ENCODE assay signal across 1 cellular context in the genomic region with DNA sequence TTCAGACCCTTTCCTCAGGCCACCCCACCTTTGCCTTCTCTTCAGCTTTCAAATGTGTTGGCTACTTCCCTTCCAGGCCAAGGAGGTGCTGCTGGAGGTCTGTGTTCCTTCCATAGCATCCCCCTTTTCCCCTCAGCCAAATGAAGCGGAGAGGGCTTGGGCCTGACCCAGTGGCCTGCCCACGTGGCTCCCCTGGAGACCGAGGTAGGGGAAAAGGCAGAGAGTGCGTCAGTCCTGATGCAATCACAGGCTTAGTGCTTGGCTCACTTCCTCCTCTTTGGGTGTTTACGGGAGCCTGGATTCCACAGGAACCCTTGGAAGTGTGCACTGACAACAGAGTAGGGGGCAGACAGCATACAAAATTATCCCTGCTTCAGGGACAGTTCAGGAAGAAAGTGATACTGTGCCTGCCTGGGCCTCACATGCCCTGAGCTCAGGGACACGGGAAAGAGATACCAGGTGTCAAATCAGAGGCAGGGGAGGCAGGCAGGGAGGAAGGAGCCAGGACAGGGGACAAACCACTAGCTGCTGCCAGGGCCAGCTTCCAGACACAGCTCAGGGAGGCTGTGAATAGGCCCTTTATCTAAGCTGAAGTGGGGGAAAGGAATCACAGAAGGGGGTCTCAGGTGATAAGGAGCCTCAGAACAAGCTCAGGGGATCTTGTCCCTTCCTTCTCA.
A peak's percentile ranks its signal among the peaks of the same experiment; 100 is the strongest.
TF ChIP-seq lines count a peak whose summit lies in the region.

No MANE protein-coding gene starts in this region.

TF ChIP-seq in K562, 482 proteins besides CTCF, POLR2A, EP300 and RAD21 (continued from another document and continues in another):
- TF ChIP-seq, protein P1, sequence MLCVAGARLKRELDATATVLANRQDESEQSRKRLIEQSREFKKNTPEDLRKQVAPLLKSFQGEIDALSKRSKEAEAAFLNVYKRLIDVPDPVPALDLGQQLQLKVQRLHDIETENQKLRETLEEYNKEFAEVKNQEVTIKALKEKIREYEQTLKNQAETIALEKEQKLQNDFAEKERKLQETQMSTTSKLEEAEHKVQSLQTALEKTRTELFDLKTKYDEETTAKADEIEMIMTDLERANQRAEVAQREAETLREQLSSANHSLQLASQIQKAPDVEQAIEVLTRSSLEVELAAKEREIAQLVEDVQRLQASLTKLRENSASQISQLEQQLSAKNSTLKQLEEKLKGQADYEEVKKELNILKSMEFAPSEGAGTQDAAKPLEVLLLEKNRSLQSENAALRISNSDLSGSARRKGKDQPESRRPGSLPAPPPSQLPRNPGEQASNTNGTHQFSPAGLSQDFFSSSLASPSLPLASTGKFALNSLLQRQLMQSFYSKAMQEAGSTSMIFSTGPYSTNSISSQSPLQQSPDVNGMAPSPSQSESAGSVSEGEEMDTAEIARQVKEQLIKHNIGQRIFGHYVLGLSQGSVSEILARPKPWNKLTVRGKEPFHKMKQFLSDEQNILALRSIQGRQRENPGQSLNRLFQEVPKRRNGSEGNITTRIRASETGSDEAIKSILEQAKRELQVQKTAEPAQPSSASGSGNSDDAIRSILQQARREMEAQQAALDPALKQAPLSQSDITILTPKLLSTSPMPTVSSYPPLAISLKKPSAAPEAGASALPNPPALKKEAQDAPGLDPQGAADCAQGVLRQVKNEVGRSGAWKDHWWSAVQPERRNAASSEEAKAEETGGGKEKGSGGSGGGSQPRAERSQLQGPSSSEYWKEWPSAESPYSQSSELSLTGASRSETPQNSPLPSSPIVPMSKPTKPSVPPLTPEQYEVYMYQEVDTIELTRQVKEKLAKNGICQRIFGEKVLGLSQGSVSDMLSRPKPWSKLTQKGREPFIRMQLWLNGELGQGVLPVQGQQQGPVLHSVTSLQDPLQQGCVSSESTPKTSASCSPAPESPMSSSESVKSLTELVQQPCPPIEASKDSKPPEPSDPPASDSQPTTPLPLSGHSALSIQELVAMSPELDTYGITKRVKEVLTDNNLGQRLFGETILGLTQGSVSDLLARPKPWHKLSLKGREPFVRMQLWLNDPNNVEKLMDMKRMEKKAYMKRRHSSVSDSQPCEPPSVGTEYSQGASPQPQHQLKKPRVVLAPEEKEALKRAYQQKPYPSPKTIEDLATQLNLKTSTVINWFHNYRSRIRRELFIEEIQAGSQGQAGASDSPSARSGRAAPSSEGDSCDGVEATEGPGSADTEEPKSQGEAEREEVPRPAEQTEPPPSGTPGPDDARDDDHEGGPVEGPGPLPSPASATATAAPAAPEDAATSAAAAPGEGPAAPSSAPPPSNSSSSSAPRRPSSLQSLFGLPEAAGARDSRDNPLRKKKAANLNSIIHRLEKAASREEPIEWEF (CRISPR knock-in tag; IDR thresholded peaks at IDR 0.05) = peak; percentile 80; the same call in 1 of the 2 replicates
- TF ChIP-seq, protein P2, sequence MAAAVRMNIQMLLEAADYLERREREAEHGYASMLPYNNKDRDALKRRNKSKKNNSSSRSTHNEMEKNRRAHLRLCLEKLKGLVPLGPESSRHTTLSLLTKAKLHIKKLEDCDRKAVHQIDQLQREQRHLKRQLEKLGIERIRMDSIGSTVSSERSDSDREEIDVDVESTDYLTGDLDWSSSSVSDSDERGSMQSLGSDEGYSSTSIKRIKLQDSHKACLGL (CRISPR knock-in tag; IDR thresholded peaks at IDR 0.05; ENCODE audit: borderline replicate concordance, poor library complexity, severe bottlenecking) = peak; percentile 66
- no peak for TF ChIP-seq TSC22D4 (tag; IDR thresholded peaks at IDR 0.05)
- no peak for TF ChIP-seq XRCC4 (IDR thresholded peaks at IDR 0.05; ENCODE audit: extremely low read depth, insufficient read depth, insufficient read length)
- TF ChIP-seq TGIF2 (CRISPR knock-in tag; IDR thresholded peaks at IDR 0.05) = no peak
- no peak for TF ChIP-seq MIER1 (IDR thresholded peaks at IDR 0.05; ENCODE audit: low read depth)
- TF ChIP-seq, protein P3, sequence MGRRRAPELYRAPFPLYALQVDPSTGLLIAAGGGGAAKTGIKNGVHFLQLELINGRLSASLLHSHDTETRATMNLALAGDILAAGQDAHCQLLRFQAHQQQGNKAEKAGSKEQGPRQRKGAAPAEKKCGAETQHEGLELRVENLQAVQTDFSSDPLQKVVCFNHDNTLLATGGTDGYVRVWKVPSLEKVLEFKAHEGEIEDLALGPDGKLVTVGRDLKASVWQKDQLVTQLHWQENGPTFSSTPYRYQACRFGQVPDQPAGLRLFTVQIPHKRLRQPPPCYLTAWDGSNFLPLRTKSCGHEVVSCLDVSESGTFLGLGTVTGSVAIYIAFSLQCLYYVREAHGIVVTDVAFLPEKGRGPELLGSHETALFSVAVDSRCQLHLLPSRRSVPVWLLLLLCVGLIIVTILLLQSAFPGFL (CRISPR knock-in tag; IDR thresholded peaks at IDR 0.05) = no peak
- TF ChIP-seq, protein P4, sequence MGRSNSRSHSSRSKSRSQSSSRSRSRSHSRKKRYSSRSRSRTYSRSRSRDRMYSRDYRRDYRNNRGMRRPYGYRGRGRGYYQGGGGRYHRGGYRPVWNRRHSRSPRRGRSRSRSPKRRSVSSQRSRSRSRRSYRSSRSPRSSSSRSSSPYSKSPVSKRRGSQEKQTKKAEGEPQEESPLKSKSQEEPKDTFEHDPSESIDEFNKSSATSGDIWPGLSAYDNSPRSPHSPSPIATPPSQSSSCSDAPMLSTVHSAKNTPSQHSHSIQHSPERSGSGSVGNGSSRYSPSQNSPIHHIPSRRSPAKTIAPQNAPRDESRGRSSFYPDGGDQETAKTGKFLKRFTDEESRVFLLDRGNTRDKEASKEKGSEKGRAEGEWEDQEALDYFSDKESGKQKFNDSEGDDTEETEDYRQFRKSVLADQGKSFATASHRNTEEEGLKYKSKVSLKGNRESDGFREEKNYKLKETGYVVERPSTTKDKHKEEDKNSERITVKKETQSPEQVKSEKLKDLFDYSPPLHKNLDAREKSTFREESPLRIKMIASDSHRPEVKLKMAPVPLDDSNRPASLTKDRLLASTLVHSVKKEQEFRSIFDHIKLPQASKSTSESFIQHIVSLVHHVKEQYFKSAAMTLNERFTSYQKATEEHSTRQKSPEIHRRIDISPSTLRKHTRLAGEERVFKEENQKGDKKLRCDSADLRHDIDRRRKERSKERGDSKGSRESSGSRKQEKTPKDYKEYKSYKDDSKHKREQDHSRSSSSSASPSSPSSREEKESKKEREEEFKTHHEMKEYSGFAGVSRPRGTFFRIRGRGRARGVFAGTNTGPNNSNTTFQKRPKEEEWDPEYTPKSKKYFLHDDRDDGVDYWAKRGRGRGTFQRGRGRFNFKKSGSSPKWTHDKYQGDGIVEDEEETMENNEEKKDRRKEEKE (IDR thresholded peaks at IDR 0.05; ENCODE audit: borderline replicate concordance in 1 of 2, control insufficient read depth in 1 of 2, low read depth in 2 of 2, low read length in 1 of 2) = no peak
- no peak for TF ChIP-seq CCNT2 (IDR thresholded peaks at IDR 0.05; ENCODE audit: borderline replicate concordance, extremely low read depth, insufficient read length, low read depth, low read length)
- TF ChIP-seq GABPA (tag; conservative IDR thresholded peaks at IDR 0.05; ENCODE audit: low read depth) = peak; percentile 66
- no peak for TF ChIP-seq KHSRP (IDR thresholded peaks at IDR 0.05)
- TF ChIP-seq, protein P5, sequence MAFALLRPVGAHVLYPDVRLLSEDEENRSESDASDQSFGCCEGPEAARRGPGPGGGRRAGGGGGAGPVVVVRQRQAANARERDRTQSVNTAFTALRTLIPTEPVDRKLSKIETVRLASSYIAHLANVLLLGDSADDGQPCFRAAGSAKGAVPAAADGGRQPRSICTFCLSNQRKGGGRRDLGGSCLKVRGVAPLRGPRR (CRISPR knock-in tag; IDR thresholded peaks at IDR 0.05) = 0 out of 2 replicates have a peak, but pooled peaks have one; percentile 8
- TF ChIP-seq, protein P6, sequence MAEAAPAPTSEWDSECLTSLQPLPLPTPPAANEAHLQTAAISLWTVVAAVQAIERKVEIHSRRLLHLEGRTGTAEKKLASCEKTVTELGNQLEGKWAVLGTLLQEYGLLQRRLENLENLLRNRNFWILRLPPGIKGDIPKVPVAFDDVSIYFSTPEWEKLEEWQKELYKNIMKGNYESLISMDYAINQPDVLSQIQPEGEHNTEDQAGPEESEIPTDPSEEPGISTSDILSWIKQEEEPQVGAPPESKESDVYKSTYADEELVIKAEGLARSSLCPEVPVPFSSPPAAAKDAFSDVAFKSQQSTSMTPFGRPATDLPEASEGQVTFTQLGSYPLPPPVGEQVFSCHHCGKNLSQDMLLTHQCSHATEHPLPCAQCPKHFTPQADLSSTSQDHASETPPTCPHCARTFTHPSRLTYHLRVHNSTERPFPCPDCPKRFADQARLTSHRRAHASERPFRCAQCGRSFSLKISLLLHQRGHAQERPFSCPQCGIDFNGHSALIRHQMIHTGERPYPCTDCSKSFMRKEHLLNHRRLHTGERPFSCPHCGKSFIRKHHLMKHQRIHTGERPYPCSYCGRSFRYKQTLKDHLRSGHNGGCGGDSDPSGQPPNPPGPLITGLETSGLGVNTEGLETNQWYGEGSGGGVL (CRISPR knock-in tag; IDR thresholded peaks at IDR 0.05) = no peak
- no peak for TF ChIP-seq RBM39 (optimal IDR thresholded peaks at IDR 0.05; ENCODE audit: low read depth, low read length)
- no peak for TF ChIP-seq CBFA2T2 (conservative IDR thresholded peaks at IDR 0.05)
- TF ChIP-seq NR3C1 (CRISPR knock-in tag; IDR thresholded peaks at IDR 0.05) = no peak
- TF ChIP-seq, protein P7, sequence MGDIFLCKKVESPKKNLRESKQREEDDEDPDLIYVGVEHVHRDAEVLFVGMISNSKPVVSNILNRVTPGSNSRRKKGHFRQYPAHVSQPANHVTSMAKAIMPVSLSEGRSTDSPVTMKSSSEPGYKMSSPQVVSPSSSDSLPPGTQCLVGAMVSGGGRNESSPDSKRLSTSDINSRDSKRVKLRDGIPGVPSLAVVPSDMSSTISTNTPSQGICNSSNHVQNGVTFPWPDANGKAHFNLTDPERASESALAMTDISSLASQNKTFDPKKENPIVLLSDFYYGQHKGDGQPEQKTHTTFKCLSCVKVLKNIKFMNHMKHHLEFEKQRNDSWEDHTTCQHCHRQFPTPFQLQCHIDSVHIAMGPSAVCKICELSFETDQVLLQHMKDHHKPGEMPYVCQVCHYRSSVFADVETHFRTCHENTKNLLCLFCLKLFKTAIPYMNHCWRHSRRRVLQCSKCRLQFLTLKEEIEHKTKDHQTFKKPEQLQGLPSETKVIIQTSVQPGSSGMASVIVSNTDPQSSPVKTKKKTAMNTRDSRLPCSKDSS (IDR thresholded peaks at IDR 0.05; ENCODE audit: low read depth, partially characterized antibody) = no peak
- no peak for TF ChIP-seq SMC3 (conservative IDR thresholded peaks at IDR 0.05; ENCODE audit: insufficient read depth, low read depth, low read length)
- no peak for TF ChIP-seq HDAC3 (IDR thresholded peaks at IDR 0.05; ENCODE audit: borderline replicate concordance, partially characterized antibody)
- TF ChIP-seq ZNF444 (CRISPR knock-in tag; IDR thresholded peaks at IDR 0.05) = 0 out of 2 replicates have a peak, but pooled peaks have one; percentile 3
- TF ChIP-seq GABPB1 (CRISPR knock-in tag; IDR thresholded peaks at IDR 0.05) = no peak
- TF ChIP-seq CCAR2 (IDR thresholded peaks at IDR 0.05; ENCODE audit: low read depth, low read length) = no peak
- TF ChIP-seq ESRRB (CRISPR knock-in tag; IDR thresholded peaks at IDR 0.05; ENCODE audit: borderline replicate concordance) = no peak
- TF ChIP-seq TRIM24 (IDR thresholded peaks at IDR 0.05) = peak in 1 of 2 experiments; percentile 39; a peak in 1 of 4 replicates
- TF ChIP-seq, protein P8, sequence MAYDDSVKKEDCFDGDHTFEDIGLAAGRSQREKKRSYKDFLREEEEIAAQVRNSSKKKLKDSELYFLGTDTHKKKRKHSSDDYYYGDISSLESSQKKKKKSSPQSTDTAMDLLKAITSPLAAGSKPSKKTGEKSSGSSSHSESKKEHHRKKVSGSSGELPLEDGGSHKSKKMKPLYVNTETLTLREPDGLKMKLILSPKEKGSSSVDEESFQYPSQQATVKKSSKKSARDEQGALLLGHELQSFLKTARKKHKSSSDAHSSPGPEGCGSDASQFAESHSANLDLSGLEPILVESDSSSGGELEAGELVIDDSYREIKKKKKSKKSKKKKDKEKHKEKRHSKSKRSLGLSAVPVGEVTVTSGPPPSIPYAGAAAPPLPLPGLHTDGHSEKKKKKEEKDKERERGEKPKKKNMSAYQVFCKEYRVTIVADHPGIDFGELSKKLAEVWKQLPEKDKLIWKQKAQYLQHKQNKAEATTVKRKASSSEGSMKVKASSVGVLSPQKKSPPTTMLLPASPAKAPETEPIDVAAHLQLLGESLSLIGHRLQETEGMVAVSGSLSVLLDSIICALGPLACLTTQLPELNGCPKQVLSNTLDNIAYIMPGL (CRISPR knock-in tag; IDR thresholded peaks at IDR 0.05) = no peak
- no peak for TF ChIP-seq NR1H2 (CRISPR knock-in tag; IDR thresholded peaks at IDR 0.05)
- TF ChIP-seq, protein P9, sequence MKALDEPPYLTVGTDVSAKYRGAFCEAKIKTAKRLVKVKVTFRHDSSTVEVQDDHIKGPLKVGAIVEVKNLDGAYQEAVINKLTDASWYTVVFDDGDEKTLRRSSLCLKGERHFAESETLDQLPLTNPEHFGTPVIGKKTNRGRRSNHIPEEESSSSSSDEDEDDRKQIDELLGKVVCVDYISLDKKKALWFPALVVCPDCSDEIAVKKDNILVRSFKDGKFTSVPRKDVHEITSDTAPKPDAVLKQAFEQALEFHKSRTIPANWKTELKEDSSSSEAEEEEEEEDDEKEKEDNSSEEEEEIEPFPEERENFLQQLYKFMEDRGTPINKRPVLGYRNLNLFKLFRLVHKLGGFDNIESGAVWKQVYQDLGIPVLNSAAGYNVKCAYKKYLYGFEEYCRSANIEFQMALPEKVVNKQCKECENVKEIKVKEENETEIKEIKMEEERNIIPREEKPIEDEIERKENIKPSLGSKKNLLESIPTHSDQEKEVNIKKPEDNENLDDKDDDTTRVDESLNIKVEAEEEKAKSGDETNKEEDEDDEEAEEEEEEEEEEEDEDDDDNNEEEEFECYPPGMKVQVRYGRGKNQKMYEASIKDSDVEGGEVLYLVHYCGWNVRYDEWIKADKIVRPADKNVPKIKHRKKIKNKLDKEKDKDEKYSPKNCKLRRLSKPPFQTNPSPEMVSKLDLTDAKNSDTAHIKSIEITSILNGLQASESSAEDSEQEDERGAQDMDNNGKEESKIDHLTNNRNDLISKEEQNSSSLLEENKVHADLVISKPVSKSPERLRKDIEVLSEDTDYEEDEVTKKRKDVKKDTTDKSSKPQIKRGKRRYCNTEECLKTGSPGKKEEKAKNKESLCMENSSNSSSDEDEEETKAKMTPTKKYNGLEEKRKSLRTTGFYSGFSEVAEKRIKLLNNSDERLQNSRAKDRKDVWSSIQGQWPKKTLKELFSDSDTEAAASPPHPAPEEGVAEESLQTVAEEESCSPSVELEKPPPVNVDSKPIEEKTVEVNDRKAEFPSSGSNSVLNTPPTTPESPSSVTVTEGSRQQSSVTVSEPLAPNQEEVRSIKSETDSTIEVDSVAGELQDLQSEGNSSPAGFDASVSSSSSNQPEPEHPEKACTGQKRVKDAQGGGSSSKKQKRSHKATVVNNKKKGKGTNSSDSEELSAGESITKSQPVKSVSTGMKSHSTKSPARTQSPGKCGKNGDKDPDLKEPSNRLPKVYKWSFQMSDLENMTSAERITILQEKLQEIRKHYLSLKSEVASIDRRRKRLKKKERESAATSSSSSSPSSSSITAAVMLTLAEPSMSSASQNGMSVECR (CRISPR knock-in tag; IDR thresholded peaks at IDR 0.05) = no peak
- TF ChIP-seq CBX1 (IDR thresholded peaks at IDR 0.05; ENCODE audit: low read depth) = no peak
- no peak for TF ChIP-seq ZNF436 (CRISPR knock-in tag; IDR thresholded peaks at IDR 0.05)
- no peak for TF ChIP-seq RFX5 (IDR thresholded peaks at IDR 0.05; ENCODE audit: low read depth, low read length)
- no peak for TF ChIP-seq MEF2A (IDR thresholded peaks at IDR 0.05; ENCODE audit: control insufficient read depth, low read depth, low read length)
- TF ChIP-seq, protein P10, sequence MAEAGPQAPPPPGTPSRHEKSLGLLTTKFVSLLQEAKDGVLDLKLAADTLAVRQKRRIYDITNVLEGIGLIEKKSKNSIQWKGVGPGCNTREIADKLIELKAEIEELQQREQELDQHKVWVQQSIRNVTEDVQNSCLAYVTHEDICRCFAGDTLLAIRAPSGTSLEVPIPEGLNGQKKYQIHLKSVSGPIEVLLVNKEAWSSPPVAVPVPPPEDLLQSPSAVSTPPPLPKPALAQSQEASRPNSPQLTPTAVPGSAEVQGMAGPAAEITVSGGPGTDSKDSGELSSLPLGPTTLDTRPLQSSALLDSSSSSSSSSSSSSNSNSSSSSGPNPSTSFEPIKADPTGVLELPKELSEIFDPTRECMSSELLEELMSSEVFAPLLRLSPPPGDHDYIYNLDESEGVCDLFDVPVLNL (CRISPR knock-in tag; IDR thresholded peaks at IDR 0.05; ENCODE audit: low read depth) = no peak
